In genomic region chr3:54121404-54122045, GRCh38 we compare ENCODE assay signal across 8 cellular contexts. TPM values are rescaled to one million over a fixed set of nuclear protein-coding genes. Genes with fewer than 3 reads are reported as not detected.
DNase-seq lines count a peak whose midpoint lies in the region; ATAC-seq and TF ChIP-seq lines count a peak whose summit lies in the region.

No MANE protein-coding gene starts in this region.

- ATAC-seq in GM21423 (IDR thresholded peaks at IDR 0.05; ENCODE audit: unreplicated experiment) (peak; percentile 15), thoracic aorta (ENCODE audit: insufficient number of reproducible peaks, low FRiP score, low read depth) (no peak), HG02588 (IDR thresholded peaks at IDR 0.05; ENCODE audit: unreplicated experiment) (no peak), HG03520 (IDR thresholded peaks at IDR 0.05; ENCODE audit: unreplicated experiment) (no peak)

- H3K79me2 ChIP-seq in SU-DHL-6 (ENCODE audit: insufficient read depth, low read length), result no peaks in the 10 kb centered on the region

- H4K20me1 ChIP-seq in SU-DHL-6 (ENCODE audit: low read depth, low read length), result no peaks in the 10 kb centered on the region

- H3K9me3 ChIP-seq in SU-DHL-6 (ENCODE audit: insufficient read depth, low read length) (no peaks in the 10 kb centered on the region), iPS-18c (ENCODE audit: control insufficient read depth, insufficient read depth, low read length) (no peaks in the 10 kb centered on the region), thoracic aorta (no peaks in the 10 kb centered on the region)

- peak overlapping the region; percentile 63 for H3K27ac ChIP-seq in SU-DHL-6 (ENCODE audit: low read depth, low read length)
- H3K27ac ChIP-seq in thoracic aorta, result no peak overlapping the region

- H3K9ac ChIP-seq in SU-DHL-6 (ENCODE audit: low read length), result peak overlapping the region; percentile 71

- TF ChIP-seq CTCF in SU-DHL-6 (IDR thresholded peaks at IDR 0.05; ENCODE audit: insufficient read depth, low read length, poor library complexity, severe bottlenecking), result no peak
- TF ChIP-seq CTCF in thoracic aorta (IDR thresholded peaks at IDR 0.05), result no peak

- peak overlapping the region; percentile 87 for H2AFZ ChIP-seq in SU-DHL-6 (ENCODE audit: low read depth, low read length, severe bottlenecking)

- H3K4me2 ChIP-seq in SU-DHL-6 (ENCODE audit: low read depth, low read length, poor library complexity, severe bottlenecking), result peak overlapping the region; percentile 84

- H3K36me3 ChIP-seq in SU-DHL-6 (ENCODE audit: low read length) (no peaks in the 10 kb centered on the region), thoracic aorta (no peaks in the 10 kb centered on the region)

- H3K4me3 ChIP-seq in SU-DHL-6 (ENCODE audit: insufficient read depth, low read length, poor library complexity, severe bottlenecking) (peak overlapping the region; percentile 62), iPS-18c (ENCODE audit: insufficient read depth, low read depth, low read length) (peak overlapping the region; percentile 76), thoracic aorta (peak overlapping the region; percentile 76)

- no peaks in the 10 kb centered on the region for H3F3A ChIP-seq in SU-DHL-6 (ENCODE audit: insufficient read depth)

- H3K27me3 ChIP-seq in SU-DHL-6 (ENCODE audit: low read length), result no peaks in the 10 kb centered on the region
- no peaks in the 10 kb centered on the region for H3K27me3 ChIP-seq in thoracic aorta (replicated peaks; ENCODE audit: insufficient read depth)

- H3K9me2 ChIP-seq in SU-DHL-6 (replicated peaks; ENCODE audit: insufficient read depth, low read length), result no peaks in the 10 kb centered on the region

- DNase-seq in thoracic aorta (ENCODE audit: low spot score) (no peak), NCI-H2196 treated with DMSO at 0.1 percent for 48 hours (lab: John Stamatoyannopoulos, UW; ENCODE audit: unreplicated experiment) (no peak), DMS114 treated with DMSO at 0.1 percent for 48 hours (lab: John Stamatoyannopoulos, UW; ENCODE audit: unreplicated experiment) (no peak)

- peaks cover 4 to 24% of the 10 kb centered on the region in 2 donors for H3K4me1 ChIP-seq in thoracic aorta (ENCODE audit: control insufficient read depth in 1 of 2, low read depth in 2 of 2)

RNA-seq across cellular contexts. Expression of gene CACNA2D3, which starts 0.8 kb away (rescaled TPM):
- total RNA-seq in thoracic aorta, result 1 to 10 TPM; 3.2 to 4.0 TPM
